8 cellular contexts compared by ENCODE assay signal in the genomic region with DNA sequence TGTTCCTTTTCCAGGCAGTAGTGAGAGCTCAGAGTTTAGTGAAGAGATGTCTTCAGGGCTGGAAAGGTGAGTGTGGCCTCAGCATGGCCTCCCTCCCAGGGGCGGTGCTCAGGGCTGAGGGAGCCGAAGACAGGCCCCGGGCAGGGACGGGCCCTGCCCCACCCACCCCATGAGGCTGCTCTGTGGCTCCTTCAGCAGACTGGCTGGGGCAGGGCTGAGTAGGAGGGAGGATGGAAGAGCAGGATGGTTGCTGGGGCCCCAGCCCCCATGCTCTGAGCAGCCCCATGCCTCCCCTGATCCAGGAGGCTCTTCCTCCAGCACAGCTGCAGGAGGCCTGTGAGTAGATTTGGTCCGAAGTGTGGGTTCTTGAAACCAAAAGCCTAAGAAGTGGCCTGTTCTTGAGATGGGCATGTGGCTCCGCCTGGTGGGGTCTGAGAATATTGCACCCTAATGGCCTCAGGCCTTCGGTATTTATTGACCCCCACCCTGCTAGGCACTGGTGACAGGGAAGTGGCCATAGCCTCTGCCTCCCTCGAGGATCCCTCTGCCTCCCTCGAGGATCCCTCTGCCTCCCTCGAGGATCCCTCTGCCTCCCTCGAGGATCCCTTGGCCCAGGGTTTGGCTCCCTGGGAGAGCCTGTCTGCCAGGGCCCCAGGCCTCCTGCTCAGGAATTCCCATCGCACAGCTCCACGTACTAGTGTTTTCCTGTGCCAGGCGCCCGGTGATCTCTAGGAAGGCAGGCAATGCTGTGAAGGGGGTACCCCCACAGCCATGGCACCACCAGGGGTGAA.
DNase-seq lines count a peak whose midpoint lies in the region; ATAC-seq and TF ChIP-seq lines count a peak whose summit lies in the region.

No MANE protein-coding gene starts in this region.

- ATAC-seq in GM21447 (IDR thresholded peaks at IDR 0.05; ENCODE audit: unreplicated experiment) (peak; percentile 71), left lung (peak; percentile 93), GM21381 (IDR thresholded peaks at IDR 0.05; ENCODE audit: unreplicated experiment) (no peak)

- peak; percentile 77 to 81 for TF ChIP-seq CTCF in left lung (IDR thresholded peaks at IDR 0.05)

- H3K27ac ChIP-seq in left lung, result no peak overlapping the region

- DNase-seq in Ammon's horn (ENCODE audit: low spot score), result peak; percentile 82
- DNase-seq in NCI-H2227 treated with DMSO at 0.1 percent for 48 hours (lab: John Stamatoyannopoulos, UW), result peak; percentile 24
- peak; percentile 60 for DNase-seq in activated CD4-positive, alpha-beta T cell treated with anti-CD3 and anti-CD28 coated beads for 1 hour
- DNase-seq in cerebellum (ENCODE audit: low spot score), result peak; percentile 81
- peak in 1 of 2 donors; percentile 54 for DNase-seq in left lung
- DNase-seq in stimulated activated CD4-positive, alpha-beta T cell treated with anti-CD3 and anti-CD28 coated beads, Interleukin-2, amount 100 ng/mL, for 48 hours, result peak; percentile 77 to 78

- H3K9me3 ChIP-seq in left lung, result no peaks in the 10 kb centered on the region

- peaks cover 0 to 7% of the 10 kb centered on the region in 2 donors for H3K4me1 ChIP-seq in left lung

- intact Hi-C loops in left lung (cut with DNase I), result loop anchor here in 1 of 2 donors (5.0 to 10.0 kb wide), 2 partner anchors 234 to 257 kb away; no protein-coding TSS in a partner anchor

- H3K36me3 ChIP-seq in left lung, result no peaks in the 10 kb centered on the region

- H3K4me3 ChIP-seq in left lung, result no peak overlapping the region

- H3K27me3 ChIP-seq in left lung, result no peaks in the 10 kb centered on the region
